Comparison of ENCODE assay signal across 2 cellular contexts in genomic region chr11:100851129-100851528, GRCh38.
TF ChIP-seq lines count a peak whose summit lies in the region.

No MANE protein-coding gene starts in this region.

TF ChIP-seq in IMR-90, 13 proteins besides CTCF, POLR2A, EP300 and RAD21:
- no peak for TF ChIP-seq FOS (IDR thresholded peaks at IDR 0.05; ENCODE audit: low read depth, low read length)
- 0 out of 2 replicates have a peak, but pooled peaks have one; percentile 11 for TF ChIP-seq CEBPB (IDR thresholded peaks at IDR 0.05; ENCODE audit: low read depth, low read length)

TF ChIP-seq in HepG2, 621 proteins besides CTCF, POLR2A, EP300 and RAD21:
- no peak for TF ChIP-seq FOXP1 (IDR thresholded peaks at IDR 0.05)
- no peak for TF ChIP-seq FOXP1 (CRISPR knock-in tag; IDR thresholded peaks at IDR 0.05)
- TF ChIP-seq CREB1 (IDR thresholded peaks at IDR 0.05): peak; percentile 50; the same call in 1 of the 2 replicates
- TF ChIP-seq CREB1 (CRISPR knock-in tag; IDR thresholded peaks at IDR 0.05): no peak
- peak; percentile 50 for TF ChIP-seq ATF7 (IDR thresholded peaks at IDR 0.05)
- TF ChIP-seq ATF7 (CRISPR knock-in tag; IDR thresholded peaks at IDR 0.05): no peak
- no peak for TF ChIP-seq ZNF670 (CRISPR knock-in tag; IDR thresholded peaks at IDR 0.05; ENCODE audit: borderline replicate concordance)
- TF ChIP-seq ZNF280D (CRISPR knock-in tag; IDR thresholded peaks at IDR 0.05): no peak
TF ChIP-seq in HepG2: peak in this region for 2.
